In the genomic region with DNA sequence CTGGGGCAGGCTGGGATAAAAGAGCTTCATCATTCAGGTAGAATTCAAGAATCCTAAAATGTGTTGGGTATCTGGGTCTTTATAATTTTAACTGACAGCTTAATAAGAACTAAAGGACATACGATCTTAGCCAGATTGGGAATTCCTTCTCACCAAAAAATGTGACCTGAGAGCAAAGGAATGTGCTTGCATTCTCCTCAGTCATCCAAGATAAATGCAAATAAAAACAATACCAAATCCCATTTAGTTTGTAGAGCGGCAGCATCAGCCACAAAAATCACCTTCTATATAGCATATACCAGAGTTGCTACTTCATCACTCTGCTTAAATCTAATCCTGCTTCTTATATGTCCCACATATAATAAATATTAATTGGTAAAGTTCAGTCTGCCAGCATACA, we compare ENCODE assay signal across 17 cellular contexts. TPM values are rescaled to one million over a fixed set of nuclear protein-coding genes. Genes with fewer than 3 reads are reported as not detected.
DNase-seq lines count a peak whose midpoint lies in the region; ATAC-seq and TF ChIP-seq lines count a peak whose summit lies in the region.
"Had no signal": no experiment of that assay in that cellular context is flagged by ENCODE, and none has a peak within 500 bp of the region (broad histone marks: within the 10 kb centered on the region; RNA-seq: fewer than 3 reads in every experiment).

No MANE protein-coding gene starts in this region.

- in situ Hi-C loops in brain microvascular endothelial cell (cut with HindIII; ENCODE audit: low pct_ligation_motif_present, low sequenced_read_pairs): no loop called here

- no peaks in the 10 kb centered on the region for H3K9me3 ChIP-seq in HUES48 (ENCODE audit: control insufficient read depth, insufficient read depth, low read length)
- H3K9me3 ChIP-seq in suprapubic skin: no peaks in the 10 kb centered on the region
- H3K9me3 ChIP-seq: HAP-1, mucosa of descending colon, prostate gland, transverse colon had no signal

- H3K4me3 ChIP-seq in HUES48 (ENCODE audit: low read depth, low read length) (no peak overlapping the region), brain microvascular endothelial cell (ENCODE audit: low read depth, low read length) (no peak overlapping the region), suprapubic skin (no peak overlapping the region)
- H3K4me3 ChIP-seq: BLaER1 treated with 17β-estradiol and CSF1 and Interleukin-3, amounts not matched to agents 10 nM and 100 nM; HAP-1; mucosa of descending colon; prostate gland; transverse colon had no signal

- TF ChIP-seq POLR2A in suprapubic skin (IDR thresholded peaks at IDR 0.05): no peak

- H3K27me3 ChIP-seq in HUES48 (ENCODE audit: control insufficient read depth, insufficient read depth, low read length) (no peaks in the 10 kb centered on the region), brain microvascular endothelial cell (replicated peaks) (no peaks in the 10 kb centered on the region), suprapubic skin (no peaks in the 10 kb centered on the region)
- H3K27me3 ChIP-seq: BLaER1 treated with 17β-estradiol and CSF1 and Interleukin-3, amounts not matched to agents 10 nM and 100 nM; foreskin keratinocyte; transverse colon had no signal

- peak overlapping the region; percentile 21; the same call in 1 of the 2 replicates for H3K9ac ChIP-seq in HUES48 (ENCODE audit: low read depth, low read length)
- H3K9ac ChIP-seq: BLaER1 treated with 17β-estradiol and CSF1 and Interleukin-3, amounts not matched to agents 10 nM and 100 nM had no signal

- TF ChIP-seq EP300 in suprapubic skin (IDR thresholded peaks at IDR 0.05): no peak

- ATAC-seq in activated CD4-positive, CD25-positive, alpha-beta regulatory T cell treated with anti-CD3 and anti-CD28 coated beads, Interleukin-2, amount 50 U/mL, for 24 hours: no peak
- no peak for ATAC-seq in HG02938 (IDR thresholded peaks at IDR 0.05; ENCODE audit: unreplicated experiment)
- ATAC-seq: foreskin keratinocyte, mucosa of descending colon had no signal

- DNase-seq in AG08396 (ENCODE audit: low spot score) (peak; percentile 48), brain microvascular endothelial cell (peak; percentile 41), kidney tubule cell (ENCODE audit: low spot score) (peak; percentile 31), DMS153 (lab: John Stamatoyannopoulos, UW) (no peak), suprapubic skin (ENCODE audit: low spot score in 2 of 2) (no peak)
- DNase-seq: activated CD4-positive, CD25-positive, alpha-beta regulatory T cell treated with anti-CD3 and anti-CD28 coated beads, Interleukin-2, amount 50 U/mL, for 72 hours; activated T-cell treated with anti-CD3 and anti-CD28 coated beads, Interleukin-2, amount 50 U/mL, for 1 hour; dermis blood vessel endothelial cell; mucosa of descending colon; transverse colon had no signal

- H3K27ac ChIP-seq in HUES48 (ENCODE audit: low read depth, low read length) (no peak overlapping the region), brain microvascular endothelial cell (peak overlapping the region; percentile 49), suprapubic skin (no peak overlapping the region)
- H3K27ac ChIP-seq: BLaER1 treated with 17β-estradiol and CSF1 and Interleukin-3, amounts not matched to agents 10 nM and 100 nM; foreskin keratinocyte; prostate gland; transverse colon had no signal

- TF ChIP-seq CTCF in brain microvascular endothelial cell (IDR thresholded peaks at IDR 0.05; ENCODE audit: low read depth, low read length, missing control alignments) (no peak), suprapubic skin (IDR thresholded peaks at IDR 0.05) (no peak)

- H3K4me1 ChIP-seq in HUES48 (ENCODE audit: control insufficient read depth, insufficient read depth, low read length) (peaks cover 9% of the 10 kb centered on the region; the same call in 1 of the 2 replicates), suprapubic skin (no peaks in the 10 kb centered on the region)
- H3K4me1 ChIP-seq: foreskin keratinocyte, prostate gland, transverse colon had no signal

- WGBS in suprapubic skin: 92% methylated on average over 2 of the region's 2 CpGs

- no peaks in the 10 kb centered on the region for H3K36me3 ChIP-seq in HUES48 (ENCODE audit: control insufficient read depth, insufficient read depth, low read length)
- H3K36me3 ChIP-seq in brain microvascular endothelial cell (replicated peaks): no peaks in the 10 kb centered on the region
- H3K36me3 ChIP-seq in suprapubic skin: no peaks in the 10 kb centered on the region
- H3K36me3 ChIP-seq: HAP-1, prostate gland, transverse colon had no signal

RNA-seq across cellular contexts. Expression of a gene that starts 16.9 kb away (rescaled TPM):
- 10 to 100 TPM in 1 of 4 donors, 1 to 10 TPM in 3; 2.9 to 17.1 (median 4.1) TPM for total RNA-seq in suprapubic skin

RNA-seq across cellular contexts. Expression of a gene that starts 42.7 kb away (rescaled TPM):
- total RNA-seq in suprapubic skin: 10 to 100 TPM; 15.2 to 18.7 (median 17.3) TPM

RNA-seq across cellular contexts. Expression of a gene that starts 43.1 kb away (rescaled TPM):
- total RNA-seq in suprapubic skin: 10 to 100 TPM in 3 of 4 donors, 1 to 10 TPM in 1; 6.8 to 15.7 (median 10.4) TPM

Comparison
In these comparisons a context has a peak if more than half of its experiments do, and no peak if none do; other contexts are left out.
1. DNase-seq: peak in AG08396 (single experiment), brain microvascular endothelial cell (single experiment) and kidney tubule cell (single experiment); none in DMS153 (single experiment) and suprapubic skin (0 of 2).